10 cellular contexts compared by ENCODE assay signal in genomic region chr1:43143441-43143888, GRCh38. TPM values are rescaled to one million over a fixed set of nuclear protein-coding genes. Genes with fewer than 3 reads are reported as not detected.
DNase-seq lines count a peak whose midpoint lies in the region; ATAC-seq and TF ChIP-seq lines count a peak whose summit lies in the region.
"Had no signal": no experiment of that assay in that cellular context is flagged by ENCODE, and none has a peak within 500 bp of the region (broad histone marks: within the 10 kb centered on the region; RNA-seq: fewer than 3 reads in every experiment).

No MANE protein-coding gene starts in this region.

- no peak overlapping the region for H3K4me3 Mint-ChIP-seq in endothelial cell (ENCODE audit: unreplicated experiment)
- H3K4me3 Mint-ChIP-seq: nephron had no signal

- H3K27me3 ChIP-seq in tibial artery, result peaks cover 0 to 6% of the 10 kb centered on the region in 2 donors

- H3K9me3 ChIP-seq in tibial artery, result peaks cover 0 to 4% (median 0%) of the 10 kb centered on the region in 3 donors

- intact Hi-C loops in tibial artery (cut with DNase I; ENCODE audit: low total_unique reads), result no loop called here

- no peak for ATAC-seq in GM21447 (IDR thresholded peaks at IDR 0.05; ENCODE audit: unreplicated experiment)

- H3K4me1 Mint-ChIP-seq in endothelial cell (ENCODE audit: unreplicated experiment), result peaks cover 5% of the 10 kb centered on the region

- H3K27ac ChIP-seq in tibial artery, result no peak overlapping the region
- H3K27ac ChIP-seq: SK-N-MC had no signal

- no peaks in the 10 kb centered on the region for H3K9me3 Mint-ChIP-seq in endothelial cell (ENCODE audit: unreplicated experiment)

- DNase-seq in stimulated activated CD4-positive, alpha-beta T cell treated with anti-CD3 and anti-CD28 coated beads, Interleukin-15, amount 100 ng/mL, for 24 hours, result peak; percentile 22
- DNase-seq in stimulated activated CD4-positive, alpha-beta T cell treated with anti-CD3 and anti-CD28 coated beads, Interleukin-12 subunit alpha, Interleukin-12 subunit beta, amount 100 ng/mL, for 4 hours, result no peak
- peak; percentile 47 for DNase-seq in endothelial cell (ENCODE audit: low spot score)
- no peak for DNase-seq in NCI-H446 treated with DMSO at 0.1 percent for 48 hours (lab: John Stamatoyannopoulos, UW)
- DNase-seq in NCI-H2107 treated with DMSO at 0.1 percent for 48 hours (lab: John Stamatoyannopoulos, UW; ENCODE audit: unreplicated experiment), result no peak
- DNase-seq in tibial artery, result no peak

- peaks cover 1% of the 10 kb centered on the region for H3K27me3 Mint-ChIP-seq in endothelial cell (ENCODE audit: unreplicated experiment)

- no peaks in the 10 kb centered on the region for H3K36me3 Mint-ChIP-seq in endothelial cell (ENCODE audit: low read depth, unreplicated experiment)

- peaks cover 0 to 12% (median 9%) of the 10 kb centered on the region in 4 donors for H3K4me1 ChIP-seq in tibial artery

- no peak overlapping the region for H3K27ac Mint-ChIP-seq in endothelial cell (ENCODE audit: unreplicated experiment)
- H3K27ac Mint-ChIP-seq: nephron had no signal

- H3K36me3 ChIP-seq in tibial artery, result no peaks in the 10 kb centered on the region

- H3K4me3 ChIP-seq in tibial artery, result no peak overlapping the region
- H3K4me3 ChIP-seq: SK-N-MC had no signal

- TF ChIP-seq CTCF in LNCAP (IDR thresholded peaks at IDR 0.05), result peak; percentile 54; the same call in 1 of the 2 replicates
- peak; percentile 81 for TF ChIP-seq CTCF in endothelial cell (IDR thresholded peaks at IDR 0.05; ENCODE audit: unreplicated experiment)
- no peak for TF ChIP-seq CTCF in tibial artery (IDR thresholded peaks at IDR 0.05)

RNA-seq across cellular contexts. Expression of gene EBNA1BP2, which starts 28.6 kb away (rescaled TPM):
- 41.1 TPM for total RNA-seq in endothelial cell (ENCODE audit: unreplicated experiment)

RNA-seq across cellular contexts. Expression of gene CFAP57, which starts 28.7 kb away (rescaled TPM):
- 0.49 TPM for total RNA-seq in endothelial cell (ENCODE audit: unreplicated experiment)

Comparison
In these comparisons a context has a peak if more than half of its experiments do, and no peak if none do; other contexts are left out.
1. DNase-seq: peak in stimulated activated CD4-positive, alpha-beta T cell treated with anti-CD3 and anti-CD28 coated beads, Interleukin-15, amount 100 ng/mL, for 24 hours (single experiment) and endothelial cell (single experiment); none in stimulated activated CD4-positive, alpha-beta T cell treated with anti-CD3 and anti-CD28 coated beads, Interleukin-12 subunit alpha, Interleukin-12 subunit beta, amount 100 ng/mL, for 4 hours (single experiment), NCI-H446 treated with DMSO at 0.1 percent for 48 hours (single experiment), NCI-H2107 treated with DMSO at 0.1 percent for 48 hours (single experiment) and tibial artery (0 of 2).
2. CTCF ChIP-seq: peak in LNCAP (single experiment) and endothelial cell (single experiment); none in tibial artery (0 of 2).